Comparison of ENCODE assay signal across 8 cellular contexts in genomic region chrX:150898343-150899190, GRCh38. TPM values are rescaled to one million over a fixed set of nuclear protein-coding genes. Genes with fewer than 3 reads are reported as not detected.
A peak's percentile ranks its signal among the peaks of the same experiment; 100 is the strongest.
DNase-seq lines count a peak whose midpoint lies in the region; ATAC-seq, FAIRE-seq and TF ChIP-seq lines count a peak whose summit lies in the region.

A gene with protein sequence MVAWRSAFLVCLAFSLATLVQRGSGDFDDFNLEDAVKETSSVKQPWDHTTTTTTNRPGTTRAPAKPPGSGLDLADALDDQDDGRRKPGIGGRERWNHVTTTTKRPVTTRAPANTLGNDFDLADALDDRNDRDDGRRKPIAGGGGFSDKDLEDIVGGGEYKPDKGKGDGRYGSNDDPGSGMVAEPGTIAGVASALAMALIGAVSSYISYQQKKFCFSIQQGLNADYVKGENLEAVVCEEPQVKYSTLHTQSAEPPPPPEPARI (minus strand): TSS chrX:150898668. CDS start chrX:150898588, 80 bp downstream.

- no peaks in the 10 kb centered on the region for H3K27me3 ChIP-seq in tibial nerve

- H3K4me1 ChIP-seq in tibial nerve, result peaks cover 0 to 17% (median 0%) of the 10 kb centered on the region in 4 donors

- H3K27ac ChIP-seq in adipose tissue (ENCODE audit: low read depth, low read length) (no peak within 1 kb of the TSS), tibial nerve (peak within 1 kb of the TSS; percentile 59 to 89 (median 86))

- ATAC-seq in HG02763 (IDR thresholded peaks at IDR 0.05; ENCODE audit: unreplicated experiment), result peak; percentile 90

- peak; percentile 87 for FAIRE-seq in GM12891 (lab: Jason Lieb, UNC)

- intact Hi-C loops in cardiac septum (cut with DNase I), result loop anchor here (5.0 to 10.0 kb wide), 2 partner anchors 86 to 126 kb away; partner anchors contain the start of gene HMGB3

- no peaks in the 10 kb centered on the region for H3K36me3 ChIP-seq in tibial nerve

- TF ChIP-seq POLR2A in GM12891 (IDR thresholded peaks at IDR 0.05; ENCODE audit: low read depth, low read length) (peak; percentile 41; the same call in 1 of the 2 replicates), tibial nerve (IDR thresholded peaks at IDR 0.05) (peak in 1 of 2 donors; percentile 35)

- DNase-seq in GM12891 (ENCODE audit: insufficient read length, low spot score), result peak; percentile 77
- peak; percentile 32 for DNase-seq in NCI-H1417 treated with DMSO at 0.1 percent for 48 hours (lab: John Stamatoyannopoulos, UW)
- peak; percentile 78 to 88 (median 86) for DNase-seq in T-helper 1 cell
- peak; percentile 95 for DNase-seq in cardiac septum (ENCODE audit: low spot score)
- DNase-seq in pons (ENCODE audit: low spot score), result peak; percentile 81
- DNase-seq in tibial nerve (ENCODE audit: low spot score in 2 of 2), result peak; percentile 84

- peak in 1 of 2 donors; percentile 24 for TF ChIP-seq EP300 in tibial nerve (IDR thresholded peaks at IDR 0.05)

- no peak for TF ChIP-seq CTCF in tibial nerve (IDR thresholded peaks at IDR 0.05)

- 0 to 24% (median 1%) methylated on average over 38 to 84 of the region's 95 CpGs for WGBS in adipose tissue, 3 donors
- WGBS in tibial nerve, 2 donors, result 34% methylated on average over 78 of the region's 95 CpGs; no CpG with 5 or more reads in 1 of the 2 donors

- peak within 1 kb of the TSS; percentile 57 to 78 (median 60) for H3K4me3 ChIP-seq in tibial nerve

- H3K9me3 ChIP-seq in tibial nerve, result no peaks in the 10 kb centered on the region

TF ChIP-seq in GM12891, 5 proteins besides CTCF, POLR2A, EP300 and RAD21:
- peak; percentile 43; the same call in 1 of the 2 replicates for TF ChIP-seq TAF1 (IDR thresholded peaks at IDR 0.05; ENCODE audit: low read depth, low read length)
- no peak for TF ChIP-seq POLR2AphosphoS5 (IDR thresholded peaks at IDR 0.05; ENCODE audit: low read depth, low read length)

RNA-seq across cellular contexts. Expression of the gene that starts here (rescaled TPM):
- 10.8 TPM for polyA plus RNA-seq in GM12891 (2012; ENCODE audit: low read depth, missing spikeins)
- polyA plus RNA-seq in adipose tissue, result 10 to 100 TPM; 16.7 to 46.0 (median 44.1) TPM
- 90.8 TPM for total RNA-seq in cardiac septum
- 100 to 1,000 TPM in 3 of 4 donors, 10 to 100 TPM in 1; 97.2 to 122 (median 112) TPM for total RNA-seq in tibial nerve

Comparison
In these comparisons a context has a peak if more than half of its experiments do, and no peak if none do; other contexts are left out.
1. DNase-seq: peak in every context shown above with its lines; median percentile 95 in cardiac septum; 86 in T-helper 1 cell; 84 in tibial nerve; 81 in pons; 77 in GM12891; 32 in NCI-H1417 treated with DMSO at 0.1 percent for 48 hours.